Comparison of ENCODE assay signal across 1 cellular context in genomic region chr2:75539955-75540716, GRCh38.
TF ChIP-seq lines count a peak whose summit lies in the region.

No MANE protein-coding gene starts in this region.

TF ChIP-seq in IMR-90, 13 proteins besides CTCF, POLR2A, EP300 and RAD21 (continued from another document):
- TF ChIP-seq USF2 (IDR thresholded peaks at IDR 0.05; ENCODE audit: low read depth, low read length) (no peak), BHLHE40 (IDR thresholded peaks at IDR 0.05; ENCODE audit: low read depth, low read length) (no peak), CHD1 (IDR thresholded peaks at IDR 0.05; ENCODE audit: low read depth, low read length) (no peak), FOS (IDR thresholded peaks at IDR 0.05; ENCODE audit: low read depth, low read length) (no peak), SMC3 (IDR thresholded peaks at IDR 0.05; ENCODE audit: low read depth, low read length) (no peak)
